Comparison of ENCODE assay signal across 9 cellular contexts in the genomic region with DNA sequence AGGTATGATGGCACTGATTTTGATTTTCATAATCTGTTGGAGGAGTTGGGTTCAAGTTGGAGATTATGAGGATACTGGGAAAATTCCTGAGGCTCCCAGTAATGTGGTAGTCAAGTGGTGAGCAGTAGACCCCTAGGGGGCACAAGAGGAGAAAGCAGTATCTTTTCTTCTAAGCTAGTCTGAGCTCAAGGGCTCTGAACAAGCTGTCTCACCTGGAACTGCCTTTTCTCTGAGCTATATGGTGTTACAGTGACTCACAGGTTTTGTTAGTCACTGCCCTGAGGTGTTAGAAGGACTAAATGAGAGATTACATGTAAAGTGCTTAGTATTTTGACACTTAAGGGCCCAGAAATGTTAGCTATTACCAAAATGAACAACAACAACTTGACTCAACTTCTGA.
DNase-seq lines count a peak whose midpoint lies in the region; ATAC-seq and TF ChIP-seq lines count a peak whose summit lies in the region.
"Had no signal": no experiment of that assay in that cellular context is flagged by ENCODE, and none has a peak within 500 bp of the region (broad histone marks: within the 10 kb centered on the region; RNA-seq: fewer than 3 reads in every experiment).

No MANE protein-coding gene starts in this region.

- H3K4me3 ChIP-seq in AG09309 (ENCODE audit: control insufficient read depth, low read depth, low read length): no peak overlapping the region
- no peak overlapping the region for H3K4me3 ChIP-seq in GM06990 (replicated peaks; ENCODE audit: low read depth, low read length)
- no peak overlapping the region for H3K4me3 ChIP-seq in RWPE2 (ENCODE audit: severe bottlenecking)
- H3K4me3 ChIP-seq: skin epidermis had no signal

- H3K36me3 ChIP-seq in GM06990 (ENCODE audit: control insufficient read depth, insufficient read depth, low read length): peaks cover 13% of the 10 kb centered on the region
- H3K36me3 ChIP-seq in RWPE2 (ENCODE audit: low read depth): peaks cover 91% of the 10 kb centered on the region

- peak overlapping the region; percentile 28 for H3K27ac ChIP-seq in RWPE2 (ENCODE audit: poor library complexity, severe bottlenecking)

- H3K27me3 ChIP-seq in GM06990 (replicated peaks; ENCODE audit: control insufficient read depth, insufficient read depth, low read length) (no peaks in the 10 kb centered on the region), RWPE2 (ENCODE audit: insufficient read depth, poor library complexity, severe bottlenecking) (no peaks in the 10 kb centered on the region)

- DNase-seq in AG09309 (ENCODE audit: low read depth) (no peak), GM06990 (ENCODE audit: extremely low read depth, insufficient read length) (no peak), RWPE2 (ENCODE audit: low spot score) (no peak), iPS DF 4.7 (ENCODE audit: extremely low read depth, low spot score) (peak; percentile 19), cerebellar nuclear complex (lab: John Stamatoyannopoulos, UW) (no peak)

- H3K4me1 ChIP-seq in RWPE2 (ENCODE audit: insufficient read depth, poor library complexity, severe bottlenecking): peaks cover 13% of the 10 kb centered on the region

- peak; percentile 46 for TF ChIP-seq CTCF in AG09309 (IDR thresholded peaks at IDR 0.05; ENCODE audit: control insufficient read depth, insufficient read depth, low read depth, low read length, missing control alignments)
- peak; percentile 36 for TF ChIP-seq CTCF in GM06990 (IDR thresholded peaks at IDR 0.05; ENCODE audit: insufficient read depth, low read length, poor library complexity, severe bottlenecking)
- peak; percentile 72 for TF ChIP-seq CTCF in RWPE2 (IDR thresholded peaks at IDR 0.05; ENCODE audit: poor library complexity, severe bottlenecking)

- no peaks in the 10 kb centered on the region for H3K9me3 ChIP-seq in RWPE2 (ENCODE audit: severe bottlenecking)

- peak; percentile 99 for ATAC-seq in RWPE2 (ENCODE audit: low read depth)
- ATAC-seq in HG03571 (IDR thresholded peaks at IDR 0.05; ENCODE audit: unreplicated experiment): no peak
- no peak for ATAC-seq in HG03196 (IDR thresholded peaks at IDR 0.05; ENCODE audit: unreplicated experiment)
- no peak for ATAC-seq in GM19328 (IDR thresholded peaks at IDR 0.05; ENCODE audit: unreplicated experiment)
